8 cellular contexts compared by ENCODE assay signal in genomic region chr17:78379134-78379497, GRCh38. TPM values are rescaled to one million over a fixed set of nuclear protein-coding genes. Genes with fewer than 3 reads are reported as not detected.
DNase-seq lines count a peak whose midpoint lies in the region; ATAC-seq and TF ChIP-seq lines count a peak whose summit lies in the region.

No MANE protein-coding gene starts in this region.

- peaks cover 56% of the 10 kb centered on the region for H3K79me2 ChIP-seq in GM23338 (replicated peaks; ENCODE audit: insufficient read depth)

- H3K4me3 Mint-ChIP-seq in GM23338 = peak overlapping the region; percentile 99
- peak overlapping the region; percentile 92 for H3K4me3 Mint-ChIP-seq in T-helper 2 cell treated with Interferon-gamma antibody and Interleukin-4, amounts not matched to agents 5 μg/mL and 100 μg/mL, for 36 hours

- H3K9me2 ChIP-seq in GM23338 (ENCODE audit: insufficient read depth) = no peaks in the 10 kb centered on the region

- peaks cover 60% of the 10 kb centered on the region for H3K4me1 ChIP-seq in GM23338 (ENCODE audit: insufficient read depth)

- H3K27me3 ChIP-seq in GM23338 (ENCODE audit: insufficient read depth) = no peaks in the 10 kb centered on the region

- TF ChIP-seq CTCF in GM23338 (conservative IDR thresholded peaks at IDR 0.05; ENCODE audit: low read depth in 2 of 2) (no peak), fibroblast of mammary gland (conservative IDR thresholded peaks at IDR 0.05; ENCODE audit: control insufficient read depth, insufficient read depth, low read depth, low read length) (no peak)

- intact Hi-C loops in head of caudate nucleus (cut with DNase I) = no loop called here

- H4K20me1 ChIP-seq in GM23338 (replicated peaks; ENCODE audit: insufficient read depth) = peaks cover 47% of the 10 kb centered on the region

- H3K4me1 Mint-ChIP-seq in GM23338 = peaks cover 69% of the 10 kb centered on the region
- peaks cover 45% of the 10 kb centered on the region for H3K4me1 Mint-ChIP-seq in T-helper 2 cell treated with Interferon-gamma antibody and Interleukin-4, amounts not matched to agents 5 μg/mL and 100 μg/mL, for 36 hours (ENCODE audit: low read depth)

- H3F3A ChIP-seq in GM23338 (replicated peaks; ENCODE audit: low read depth) = peaks cover 25% of the 10 kb centered on the region

- no peaks in the 10 kb centered on the region; the same call in 1 of the 2 replicates for H3K36me3 ChIP-seq in GM23338 (ENCODE audit: insufficient read depth)

- peaks cover 13% of the 10 kb centered on the region for H3K36me3 Mint-ChIP-seq in GM23338 (ENCODE audit: low read depth)
- H3K36me3 Mint-ChIP-seq in T-helper 2 cell treated with Interferon-gamma antibody and Interleukin-4, amounts not matched to agents 5 μg/mL and 100 μg/mL, for 36 hours (ENCODE audit: low read depth) = peaks cover 26% of the 10 kb centered on the region

- no peaks in the 10 kb centered on the region for H3K9me3 Mint-ChIP-seq in GM23338
- no peaks in the 10 kb centered on the region for H3K9me3 Mint-ChIP-seq in T-helper 2 cell treated with Interferon-gamma antibody and Interleukin-4, amounts not matched to agents 5 μg/mL and 100 μg/mL, for 36 hours

- no peak for ATAC-seq in GM23338
- no peak for ATAC-seq in GM19351 (IDR thresholded peaks at IDR 0.05; ENCODE audit: unreplicated experiment)

- H3K4me3 ChIP-seq in GM23338 = peak overlapping the region; percentile 100
- peak overlapping the region; percentile 89 for H3K4me3 ChIP-seq in fibroblast of mammary gland (ENCODE audit: control insufficient read depth, low read depth, low read length)

- no peak for DNase-seq in GM23338 (ENCODE audit: low spot score)
- DNase-seq in T-helper 2 cell treated with Interferon-gamma antibody and Interleukin-4, amounts not matched to agents 5 μg/mL and 100 μg/mL, for 36 hours (ENCODE audit: low spot score) = no peak
- peak; percentile 92 for DNase-seq in fibroblast of mammary gland (ENCODE audit: low read depth)
- DNase-seq in pulmonary artery endothelial cell (ENCODE audit: low read depth, low spot score) = peak; percentile 86
- no peak for DNase-seq in head of caudate nucleus
- no peak for DNase-seq in amygdala (lab: John Stamatoyannopoulos, UW)
- no peak for DNase-seq in ecto neural progenitor cell (ENCODE audit: low spot score)

- H2AFZ ChIP-seq in GM23338 = no peak overlapping the region

- H3K4me2 ChIP-seq in GM23338 = peak overlapping the region; percentile 90

- H3K27ac Mint-ChIP-seq in GM23338 = peak overlapping the region; percentile 91
- H3K27ac Mint-ChIP-seq in T-helper 2 cell treated with Interferon-gamma antibody and Interleukin-4, amounts not matched to agents 5 μg/mL and 100 μg/mL, for 36 hours = peak overlapping the region; percentile 88

- peak overlapping the region; percentile 85 for H3K27ac ChIP-seq in GM23338 (ENCODE audit: low read depth)

- H3K27me3 Mint-ChIP-seq in GM23338 (ENCODE audit: insufficient read depth, low read depth, poor library complexity) = peaks cover 13% of the 10 kb centered on the region
- H3K27me3 Mint-ChIP-seq in T-helper 2 cell treated with Interferon-gamma antibody and Interleukin-4, amounts not matched to agents 5 μg/mL and 100 μg/mL, for 36 hours (ENCODE audit: low read depth) = no peaks in the 10 kb centered on the region

TF ChIP-seq in GM23338, 12 proteins besides CTCF, POLR2A, EP300 and RAD21 (continues in another document):
- TF ChIP-seq POLR2AphosphoS5 (IDR thresholded peaks at IDR 0.05; ENCODE audit: low read depth) (no peak), ZNF462 (CRISPR knock-in tag; IDR thresholded peaks at IDR 0.05) (no peak), JUNB (IDR thresholded peaks at IDR 0.05; ENCODE audit: unreplicated experiment) (no peak), CREB1 (CRISPR knock-in tag; IDR thresholded peaks at IDR 0.05; ENCODE audit: low read depth) (no peak), ZNF331 (CRISPR knock-in tag; IDR thresholded peaks at IDR 0.05; ENCODE audit: low read depth) (no peak), EZH2 (IDR thresholded peaks at IDR 0.05; ENCODE audit: low read depth, unreplicated experiment) (no peak), ZNF114 (CRISPR knock-in tag; IDR thresholded peaks at IDR 0.05) (no peak), NANOG (IDR thresholded peaks at IDR 0.05; ENCODE audit: borderline replicate concordance) (no peak), STAT1 (IDR thresholded peaks at IDR 0.05; ENCODE audit: unreplicated experiment) (no peak)
- TF ChIP-seq, protein P1, sequence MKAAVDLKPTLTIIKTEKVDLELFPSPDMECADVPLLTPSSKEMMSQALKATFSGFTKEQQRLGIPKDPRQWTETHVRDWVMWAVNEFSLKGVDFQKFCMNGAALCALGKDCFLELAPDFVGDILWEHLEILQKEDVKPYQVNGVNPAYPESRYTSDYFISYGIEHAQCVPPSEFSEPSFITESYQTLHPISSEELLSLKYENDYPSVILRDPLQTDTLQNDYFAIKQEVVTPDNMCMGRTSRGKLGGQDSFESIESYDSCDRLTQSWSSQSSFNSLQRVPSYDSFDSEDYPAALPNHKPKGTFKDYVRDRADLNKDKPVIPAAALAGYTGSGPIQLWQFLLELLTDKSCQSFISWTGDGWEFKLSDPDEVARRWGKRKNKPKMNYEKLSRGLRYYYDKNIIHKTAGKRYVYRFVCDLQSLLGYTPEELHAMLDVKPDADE (IDR thresholded peaks at IDR 0.05) = no peak

RNA-seq across cellular contexts. Expression of gene PGS1, which starts 0.7 kb away (rescaled TPM):
- 65.8 and 67.1 TPM in 2 replicates for total RNA-seq in GM23338 (2014; rRNA removed; shearing (Covaris generic))
- polyA plus RNA-seq in GM23338 (2016; fragmentation: Nextera tagmentation; extraction: Ambion mirVana) = 42.5 and 43.9 TPM in 2 replicates
- total RNA-seq in pulmonary artery endothelial cell = 32.0 and 40.0 TPM in 2 replicates

RNA-seq across cellular contexts. Expression of gene SOCS3, which starts 19.2 kb away (rescaled TPM):
- total RNA-seq in GM23338 (2014; rRNA removed; shearing (Covaris generic)) = 25.1 and 32.9 TPM in 2 replicates
- polyA plus RNA-seq in GM23338 (2016; fragmentation: Nextera tagmentation; extraction: Ambion mirVana) = 13.2 TPM in 2 replicates
- total RNA-seq in pulmonary artery endothelial cell = 31.5 and 71.3 TPM in 2 replicates

Comparison
In these comparisons a context has a peak if more than half of its experiments do, and no peak if none do; other contexts are left out.
1. DNase-seq: peak in fibroblast of mammary gland (single experiment) and pulmonary artery endothelial cell (single experiment); none in GM23338 (single experiment), T-helper 2 cell treated with Interferon-gamma antibody and Interleukin-4, amounts not matched to agents 5 μg/mL and 100 μg/mL, for 36 hours (single experiment), head of caudate nucleus (0 of 42), amygdala (0 of 56) and ecto neural progenitor cell (single experiment).